Comparison of ENCODE assay signal across 1 cellular context in genomic region chr11:3860898-3861393, GRCh38.
TF ChIP-seq lines count a peak whose summit lies in the region.

No MANE protein-coding gene starts in this region.

TF ChIP-seq in HEK293, 187 proteins besides CTCF, POLR2A, EP300 and RAD21:
- TF ChIP-seq ZNF580 (tag by site-specific recombination; IDR thresholded peaks at IDR 0.05) = 0 out of 2 replicates have a peak, but pooled peaks have one; percentile 25
- TF ChIP-seq SETDB1 (IDR thresholded peaks at IDR 0.05; ENCODE audit: insufficient read length, low read length) = peak; percentile 52
- peak; percentile 85 for TF ChIP-seq OSR2 (tag by site-specific recombination; IDR thresholded peaks at IDR 0.05)
- TF ChIP-seq SP7 (tag by site-specific recombination; IDR thresholded peaks at IDR 0.05) = 0 out of 2 replicates have a peak, but pooled peaks have one; percentile 25
- TF ChIP-seq GLIS1 (tag by site-specific recombination; IDR thresholded peaks at IDR 0.05) = peak; percentile 33; the same call in 1 of the 2 replicates
- peak; percentile 72 for TF ChIP-seq ZNF121 (tag by site-specific recombination; IDR thresholded peaks at IDR 0.05)
- peak; percentile 66 for TF ChIP-seq ZBTB17 (tag by site-specific recombination; IDR thresholded peaks at IDR 0.05)
- peak; percentile 43; the same call in 1 of the 2 replicates for TF ChIP-seq PRDM1 (tag by site-specific recombination; IDR thresholded peaks at IDR 0.05)
- TF ChIP-seq PRDM10 (tag by site-specific recombination; IDR thresholded peaks at IDR 0.05) = peak; percentile 30; the same call in 1 of the 2 replicates
- TF ChIP-seq ZNF398 (tag by site-specific recombination; IDR thresholded peaks at IDR 0.05) = peak; percentile 63
